Comparison of ENCODE assay signal across 14 cellular contexts in genomic region chr3:52084954-52085730, GRCh38. TPM values are rescaled to one million over a fixed set of nuclear protein-coding genes. Genes with fewer than 3 reads are reported as not detected.
A peak's percentile ranks its signal among the peaks of the same experiment; 100 is the strongest.
DNase-seq lines count a peak whose midpoint lies in the region; ATAC-seq and TF ChIP-seq lines count a peak whose summit lies in the region.
"Had no signal": no experiment of that assay in that cellular context is flagged by ENCODE, and none has a peak within 500 bp of the region (broad histone marks: within the 10 kb centered on the region; RNA-seq: fewer than 3 reads in every experiment).

No MANE protein-coding gene starts in this region.

- no peak overlapping the region; the same call in 1 of the 2 replicates for H3K27ac Mint-ChIP-seq in HFFc6
- H3K27ac Mint-ChIP-seq in activated T-helper 17 cell treated with anti-CD3 and anti-CD28 coated beads, Interleukin-2, amount 50 U/mL, for 72 hours, result peak overlapping the region; percentile 28

- no peak overlapping the region for H3K4me3 Mint-ChIP-seq in HFFc6
- no peak overlapping the region for H3K4me3 Mint-ChIP-seq in activated T-helper 17 cell treated with anti-CD3 and anti-CD28 coated beads, Interleukin-2, amount 50 U/mL, for 72 hours

- peaks cover 0 to 54% (median 0%) of the 10 kb centered on the region in 11 experiments; a peak in 9 of 22 replicates for H4K20me1 ChIP-seq in BLaER1 treated with 17β-estradiol and CSF1 and Interleukin-3, amounts not matched to agents 10 nM and 100 nM

- no peaks in the 10 kb centered on the region for H3K79me2 ChIP-seq in mesendoderm (ENCODE audit: control insufficient read depth, insufficient read depth, low read length)
- H3K79me2 ChIP-seq: parathyroid adenoma had no signal

- H3K9ac ChIP-seq in BLaER1 treated with 17β-estradiol and CSF1 and Interleukin-3, amounts not matched to agents 10 nM and 100 nM, result peak overlapping the region in 5 of 11 experiments; percentile 21 to 71 (median 68); a peak in 7 of 22 replicates
- H3K9ac ChIP-seq in mesendoderm (ENCODE audit: low read length), result no peak overlapping the region
- H3K9ac ChIP-seq: parathyroid adenoma had no signal

- peak overlapping the region in 8 of 11 experiments; percentile 72 to 84 (median 81); a peak in 13 of 22 replicates for H3K27ac ChIP-seq in BLaER1 treated with 17β-estradiol and CSF1 and Interleukin-3, amounts not matched to agents 10 nM and 100 nM
- H3K27ac ChIP-seq in mesendoderm (ENCODE audit: low read depth, low read length) (no peak overlapping the region), vagina (no peak overlapping the region)
- H3K27ac ChIP-seq: brain microvascular endothelial cell, parathyroid adenoma, suprapubic skin had no signal

- no peaks in the 10 kb centered on the region for H3K36me3 Mint-ChIP-seq in HFFc6 (ENCODE audit: low read depth)
- H3K36me3 Mint-ChIP-seq in activated T-helper 17 cell treated with anti-CD3 and anti-CD28 coated beads, Interleukin-2, amount 50 U/mL, for 72 hours (ENCODE audit: low read depth), result no peaks in the 10 kb centered on the region

- no peaks in the 10 kb centered on the region for H3K27me3 ChIP-seq in BLaER1 treated with 17β-estradiol and CSF1 and Interleukin-3, amounts not matched to agents 10 nM and 100 nM
- no peaks in the 10 kb centered on the region for H3K27me3 ChIP-seq in mesendoderm (ENCODE audit: insufficient read depth, low read length, poor library complexity)
- no peaks in the 10 kb centered on the region for H3K27me3 ChIP-seq in vagina
- H3K27me3 ChIP-seq: brain microvascular endothelial cell, MG63, suprapubic skin had no signal

- no peaks in the 10 kb centered on the region for H3K79me1 ChIP-seq in mesendoderm (ENCODE audit: low read length)

- no peak overlapping the region for H4K8ac ChIP-seq in mesendoderm (ENCODE audit: low read depth, low read length)

- H2BK15ac ChIP-seq in mesendoderm (replicated peaks; ENCODE audit: low read depth), result no peak overlapping the region

- peaks cover 61 to 86% (median 75%) of the 10 kb centered on the region in 10 experiments for H3K4me1 ChIP-seq in BLaER1 treated with 17β-estradiol and CSF1 and Interleukin-3, amounts not matched to agents 10 nM and 100 nM
- H3K4me1 ChIP-seq in mesendoderm (ENCODE audit: control insufficient read depth, low read depth, low read length) (no peaks in the 10 kb centered on the region), vagina (peaks cover 27% of the 10 kb centered on the region)
- H3K4me1 ChIP-seq: parathyroid adenoma had no signal

- H3K18ac ChIP-seq in mesendoderm (ENCODE audit: low read length), result no peak overlapping the region

- no peaks in the 10 kb centered on the region for H3K9me3 ChIP-seq in BLaER1 treated with 17β-estradiol and CSF1 and Interleukin-3, amounts not matched to agents 10 nM and 100 nM (replicated peaks in 1 of 11)
- no peaks in the 10 kb centered on the region for H3K9me3 ChIP-seq in vagina
- H3K9me3 ChIP-seq: MG63, suprapubic skin had no signal

- H2AK5ac ChIP-seq in mesendoderm (ENCODE audit: low read length), result no peak overlapping the region

- peaks cover 0 to 32% (median 6%) of the 10 kb centered on the region in 11 experiments; a peak in 8 of 22 replicates for H3K36me3 ChIP-seq in BLaER1 treated with 17β-estradiol and CSF1 and Interleukin-3, amounts not matched to agents 10 nM and 100 nM
- H3K36me3 ChIP-seq in mesendoderm (ENCODE audit: control insufficient read depth, insufficient read depth, low read length), result no peaks in the 10 kb centered on the region
- H3K36me3 ChIP-seq in vagina, result no peaks in the 10 kb centered on the region
- H3K36me3 ChIP-seq: brain microvascular endothelial cell, MG63, suprapubic skin had no signal

- H3K4me1 Mint-ChIP-seq in HFFc6 (ENCODE audit: low read depth), result peaks cover 34% of the 10 kb centered on the region
- peaks cover 8% of the 10 kb centered on the region for H3K4me1 Mint-ChIP-seq in activated T-helper 17 cell treated with anti-CD3 and anti-CD28 coated beads, Interleukin-2, amount 50 U/mL, for 72 hours

- no peak overlapping the region for H3K56ac ChIP-seq in mesendoderm (ENCODE audit: low read length)

- no peak overlapping the region for H3K4ac ChIP-seq in mesendoderm (ENCODE audit: low read depth, low read length)

- peaks cover 6% of the 10 kb centered on the region for H3K27me3 Mint-ChIP-seq in HFFc6 (ENCODE audit: insufficient read depth)
- no peaks in the 10 kb centered on the region for H3K27me3 Mint-ChIP-seq in activated T-helper 17 cell treated with anti-CD3 and anti-CD28 coated beads, Interleukin-2, amount 50 U/mL, for 72 hours

- ATAC-seq in activated T-helper 17 cell treated with anti-CD3 and anti-CD28 coated beads, Interleukin-2, amount 50 U/mL, for 72 hours (replicated peaks), result no peak
- no peak for ATAC-seq in HG03139 (IDR thresholded peaks at IDR 0.05; ENCODE audit: unreplicated experiment)
- ATAC-seq in HG03108 (IDR thresholded peaks at IDR 0.05; ENCODE audit: unreplicated experiment), result no peak

- DNase-seq in HFFc6 (no peak), mesendoderm (peak; percentile 29), NCI-H774 (lab: John Stamatoyannopoulos, UW) (no peak), vagina (ENCODE audit: extremely low spot score in 2 of 2) (no peak)
- DNase-seq: brain microvascular endothelial cell, C1 segment of cervical spinal cord, MG63, SHP77 had no signal

- WGBS in mesendoderm (ENCODE audit: extremely low coverage, insufficient coverage, low lambda C conversion rate), result no CpG with 5 or more reads among the region's 14 CpGs

- H4K5ac ChIP-seq in mesendoderm (ENCODE audit: low read length), result no peak overlapping the region

- H2BK5ac ChIP-seq in mesendoderm (ENCODE audit: low read length), result no peak overlapping the region

- TF ChIP-seq CTCF in HFFc6 (IDR thresholded peaks at IDR 0.05) (peak; percentile 26; the same call in 1 of the 2 replicates), vagina (IDR thresholded peaks at IDR 0.05) (no peak)

- no peak overlapping the region for H3K23ac ChIP-seq in mesendoderm (ENCODE audit: low read length)

- TF ChIP-seq POLR2A in vagina (IDR thresholded peaks at IDR 0.05), result no peak

- H2BK120ac ChIP-seq in mesendoderm (ENCODE audit: low read depth, low read length), result no peak overlapping the region

- no peak overlapping the region for H3K4me3 ChIP-seq in BLaER1 treated with 17β-estradiol and CSF1 and Interleukin-3, amounts not matched to agents 10 nM and 100 nM
- H3K4me3 ChIP-seq in mesendoderm (ENCODE audit: low read length) (no peak overlapping the region), vagina (no peak overlapping the region)
- H3K4me3 ChIP-seq: MG63, suprapubic skin had no signal

- no peaks in the 10 kb centered on the region for H3K9me3 Mint-ChIP-seq in HFFc6
- H3K9me3 Mint-ChIP-seq in activated T-helper 17 cell treated with anti-CD3 and anti-CD28 coated beads, Interleukin-2, amount 50 U/mL, for 72 hours, result no peaks in the 10 kb centered on the region

- intact Hi-C loops in vagina (cut with DNase I), result no loop called here

- H3K4me2 ChIP-seq in BLaER1 treated with 17β-estradiol and CSF1 and Interleukin-3, amounts not matched to agents 10 nM and 100 nM, result peak overlapping the region; percentile 87 to 96 (median 92)
- H3K4me2 ChIP-seq in mesendoderm (ENCODE audit: low read length), result no peak overlapping the region

RNA-seq across cellular contexts. Expression of gene DUSP7, which starts 28.8 kb away (rescaled TPM):
- total RNA-seq in HFFc6 (2021; fragmentation: NEBNext Ultra II Directional; extraction: Animal tissue kit (Norgen Biotek cat#: 25700)), result 10 to 100 TPM; 31.7 to 43.3 (median 37.4) TPM
- total RNA-seq in activated T-helper 17 cell treated with anti-CD3 and anti-CD28 coated beads, Interleukin-2, amount 50 U/mL, for 72 hours, result 10 to 100 TPM; 19.3 to 25.1 TPM
- 13.1 TPM for polyA plus RNA-seq in mesendoderm (2013, experiment 1 of 2)
- polyA plus RNA-seq in mesendoderm (2013, experiment 2 of 2), result 13.9 TPM
- total RNA-seq in vagina, result 59.9 TPM

Comparison
In these comparisons a context has a peak if more than half of its experiments do, and no peak if none do; other contexts are left out.
1. H3K27ac ChIP-seq: peak in BLaER1 treated with 17β-estradiol and CSF1 and Interleukin-3, amounts not matched to agents 10 nM and 100 nM (8 of 11); none in mesendoderm (single experiment) and vagina (single experiment).